ENCODE assay signal across 8 cellular contexts in genomic region chr17:40075216-40076100, GRCh38. TPM values are rescaled to one million over a fixed set of nuclear protein-coding genes. Genes with fewer than 3 reads are reported as not detected.
DNase-seq lines count a peak whose midpoint lies in the region; ATAC-seq and TF ChIP-seq lines count a peak whose summit lies in the region.

No MANE protein-coding gene starts in this region.

- no peaks in the 10 kb centered on the region; the same call in 2 of the 3 replicates for H3K36me3 Mint-ChIP-seq in GM23338 (ENCODE audit: low read depth)
- peaks cover 0 to 8% of the 10 kb centered on the region in 2 donors for H3K36me3 Mint-ChIP-seq in naive B cell

- H3K27me3 ChIP-seq in GM23338 (ENCODE audit: insufficient read depth), result no peaks in the 10 kb centered on the region
- no peaks in the 10 kb centered on the region for H3K27me3 ChIP-seq in esophagus (ENCODE audit: control insufficient read depth in 1 of 2, insufficient read depth in 2 of 2, low read length in 2 of 2)
- H3K27me3 ChIP-seq in subcutaneous abdominal adipose tissue (ENCODE audit: control insufficient read depth in 5 of 5, insufficient read depth in 4 of 5, low read length in 5 of 5), result no peaks in the 10 kb centered on the region

- H3K79me2 ChIP-seq in GM23338 (replicated peaks; ENCODE audit: insufficient read depth), result no peaks in the 10 kb centered on the region; the same call in 1 of the 2 replicates

- peak; percentile 79 for ATAC-seq in GM23338
- ATAC-seq in naive B cell (ENCODE audit: low read depth in 2 of 2), result peak; percentile 85 to 88
- ATAC-seq in HG03159 (IDR thresholded peaks at IDR 0.05; ENCODE audit: unreplicated experiment), result no peak

- TF ChIP-seq CTCF in GM23338 (conservative IDR thresholded peaks at IDR 0.05; ENCODE audit: low read depth in 2 of 2), result peak; percentile 91 to 92

- H2AFZ ChIP-seq in GM23338, result peak overlapping the region; percentile 63; the same call in 1 of the 2 replicates

- H3K4me1 Mint-ChIP-seq in GM23338 (peaks cover 54% of the 10 kb centered on the region), naive B cell (peaks cover 29 to 54% (median 32%) of the 10 kb centered on the region in 3 donors)

- H3K4me3 ChIP-seq in GM23338, result peak overlapping the region; percentile 39; the same call in 1 of the 2 replicates
- H3K4me3 ChIP-seq in esophagus (ENCODE audit: low read depth in 1 of 2, low read length in 2 of 2), result no peak overlapping the region
- peak overlapping the region; percentile 38 to 56 (median 51) for H3K4me3 ChIP-seq in subcutaneous abdominal adipose tissue (ENCODE audit: low read depth in 1 of 5, low read length in 5 of 5)

- H3K36me3 ChIP-seq in GM23338 (ENCODE audit: insufficient read depth), result no peaks in the 10 kb centered on the region
- peaks cover 0 to 10% of the 10 kb centered on the region in 2 donors for H3K36me3 ChIP-seq in esophagus (ENCODE audit: control insufficient read depth in 2 of 2, insufficient read depth in 2 of 2, low read length in 1 of 2)
- H3K36me3 ChIP-seq in subcutaneous abdominal adipose tissue (ENCODE audit: control insufficient read depth in 5 of 5, insufficient read depth in 5 of 5, low read length in 5 of 5), result peaks cover 0 to 49% (median 35%) of the 10 kb centered on the region in 5 donors

- H3K9me3 ChIP-seq in esophagus (ENCODE audit: control insufficient read depth in 2 of 2, insufficient read depth in 1 of 2, low read depth in 1 of 2, low read length in 1 of 2), result no peaks in the 10 kb centered on the region
- H3K9me3 ChIP-seq in subcutaneous abdominal adipose tissue (ENCODE audit: control insufficient read depth in 5 of 5, low read length in 5 of 5), result no peaks in the 10 kb centered on the region

- H3K4me2 ChIP-seq in GM23338, result peak overlapping the region; percentile 78

- peak; percentile 67 for DNase-seq in AG08396 (ENCODE audit: low spot score)
- DNase-seq in GM23338 (ENCODE audit: low spot score), result peak; percentile 88
- DNase-seq in NOMO-1 treated with DMSO at 0.1 percent for 48 hours (lab: John Stamatoyannopoulos, UW; ENCODE audit: unreplicated experiment), result peak; percentile 41
- DNase-seq in activated T-cell treated with anti-CD3 and anti-CD28 coated beads for 1 hour (ENCODE audit: low read depth), result peak; percentile 61
- DNase-seq in naive B cell, result peak; percentile 64

- peaks cover 42% of the 10 kb centered on the region for H3K4me1 ChIP-seq in GM23338 (ENCODE audit: insufficient read depth)
- peaks cover 28 to 39% of the 10 kb centered on the region in 2 donors for H3K4me1 ChIP-seq in esophagus (ENCODE audit: control insufficient read depth in 2 of 2, insufficient read depth in 2 of 2, low read length in 1 of 2)
- peaks cover 34 to 66% (median 65%) of the 10 kb centered on the region in 5 donors for H3K4me1 ChIP-seq in subcutaneous abdominal adipose tissue (ENCODE audit: control insufficient read depth in 5 of 5, insufficient read depth in 5 of 5, low read length in 5 of 5)

- H3K27me3 Mint-ChIP-seq in GM23338 (ENCODE audit: insufficient read depth, low read depth, poor library complexity), result peaks cover 16% of the 10 kb centered on the region
- no peaks in the 10 kb centered on the region for H3K27me3 Mint-ChIP-seq in naive B cell

- H3K9me3 Mint-ChIP-seq in GM23338 (no peaks in the 10 kb centered on the region), naive B cell (no peaks in the 10 kb centered on the region)

- H3K27ac ChIP-seq in GM23338 (ENCODE audit: low read depth) (peak overlapping the region; percentile 69; the same call in 1 of the 2 replicates), esophagus (ENCODE audit: low read depth in 2 of 2, low read length in 1 of 2) (peak overlapping the region; percentile 66 to 78), subcutaneous abdominal adipose tissue (ENCODE audit: low read depth, low read length) (peak overlapping the region; percentile 91)

- WGBS in esophagus, 2 donors, result 13 to 19% methylated on average over 15 of the region's 15 CpGs

- 0 out of 2 replicates have a peak, but pooled peaks cover 6% of the 10 kb centered on the region for H3F3A ChIP-seq in GM23338 (replicated peaks; ENCODE audit: low read depth)

- H4K20me1 ChIP-seq in GM23338 (replicated peaks; ENCODE audit: insufficient read depth), result no peaks in the 10 kb centered on the region

- H3K4me3 Mint-ChIP-seq in GM23338 (no peak overlapping the region), naive B cell (peak overlapping the region in 3 of 8 donors; percentile 16 to 61 (median 45))

- H3K9me2 ChIP-seq in GM23338 (ENCODE audit: insufficient read depth), result no peaks in the 10 kb centered on the region

- peak overlapping the region; percentile 91 for H3K27ac Mint-ChIP-seq in GM23338
- peak overlapping the region in 3 of 6 donors; percentile 35 to 93 (median 73) for H3K27ac Mint-ChIP-seq in naive B cell

- H3K9ac ChIP-seq in subcutaneous abdominal adipose tissue (ENCODE audit: low read length in 5 of 5), result peak overlapping the region; percentile 19 to 61 (median 41)

TF ChIP-seq in GM23338, 12 proteins besides CTCF, POLR2A, EP300 and RAD21 (continues in another document):
- TF ChIP-seq CREB1 (CRISPR knock-in tag; IDR thresholded peaks at IDR 0.05; ENCODE audit: low read depth) (no peak), JUNB (IDR thresholded peaks at IDR 0.05; ENCODE audit: unreplicated experiment) (no peak), EZH2phosphoT487 (IDR thresholded peaks at IDR 0.05; ENCODE audit: unreplicated experiment) (no peak), REST (IDR thresholded peaks at IDR 0.05; ENCODE audit: unreplicated experiment) (no peak), STAT1 (IDR thresholded peaks at IDR 0.05; ENCODE audit: unreplicated experiment) (no peak), POLR2AphosphoS5 (IDR thresholded peaks at IDR 0.05; ENCODE audit: low read depth) (no peak), ZNF114 (CRISPR knock-in tag; IDR thresholded peaks at IDR 0.05) (no peak), ZNF331 (CRISPR knock-in tag; IDR thresholded peaks at IDR 0.05; ENCODE audit: low read depth) (no peak), ETS1 (IDR thresholded peaks at IDR 0.05) (no peak), EZH2 (IDR thresholded peaks at IDR 0.05; ENCODE audit: low read depth, unreplicated experiment) (no peak), NANOG (IDR thresholded peaks at IDR 0.05; ENCODE audit: borderline replicate concordance) (no peak)

RNA-seq across cellular contexts. Expression of gene THRA, which starts 12.7 kb away (rescaled TPM):
- total RNA-seq in GM23338 (2014; rRNA removed; shearing (Covaris generic)), result 9.6 and 10.5 TPM in 2 replicates
- polyA plus RNA-seq in GM23338 (2016; fragmentation: Nextera tagmentation; extraction: Ambion mirVana) (3.4 and 3.6 TPM in 2 replicates), esophagus (10 to 100 TPM; 10.5 to 11.0 TPM), naive B cell (ENCODE audit: low read depth in 6 of 6) (1 to 10 TPM; 1.9 to 5.3 (median 4.7) TPM)

RNA-seq across cellular contexts. Expression of gene MED24, which starts 21.2 kb away (rescaled TPM):
- 88.9 and 95.1 TPM in 2 replicates for total RNA-seq in GM23338 (2014; rRNA removed; shearing (Covaris generic))
- 44.4 and 44.8 TPM in 2 replicates for polyA plus RNA-seq in GM23338 (2016; fragmentation: Nextera tagmentation; extraction: Ambion mirVana)
- polyA plus RNA-seq in esophagus, result 10 to 100 TPM; 37.7 to 43.7 TPM
- polyA plus RNA-seq in naive B cell (ENCODE audit: low read depth in 6 of 6), result 10 to 100 TPM; 44.9 to 58.9 (median 47.6) TPM

RNA-seq across cellular contexts. Expression of gene NR1D1, which starts 24.9 kb away (rescaled TPM):
- total RNA-seq in GM23338 (2014; rRNA removed; shearing (Covaris generic)), result 3.6 and 4.2 TPM in 2 replicates
- 3.1 and 3.3 TPM in 2 replicates for polyA plus RNA-seq in GM23338 (2016; fragmentation: Nextera tagmentation; extraction: Ambion mirVana)
- 10 to 100 TPM; 23.6 to 24.6 TPM for polyA plus RNA-seq in esophagus
- 1 to 10 TPM in 5 of 6 donors, not detected in 1; 1.1 to 2.9 (median 2.1) TPM for polyA plus RNA-seq in naive B cell (ENCODE audit: low read depth in 6 of 6)

RNA-seq across cellular contexts. Expression of gene MSL1, which starts 46.3 kb away (rescaled TPM):
- total RNA-seq in GM23338 (2014; rRNA removed; shearing (Covaris generic)), result 52.5 and 56.5 TPM in 2 replicates
- polyA plus RNA-seq in GM23338 (2016; fragmentation: Nextera tagmentation; extraction: Ambion mirVana) (14.3 and 16.2 TPM in 2 replicates), esophagus (10 to 100 TPM; 42.1 to 59.5 TPM), naive B cell (ENCODE audit: low read depth in 6 of 6) (10 to 100 TPM in 2 of 6 donors, 1 to 10 TPM in 4; 7.7 to 13.1 (median 9.2) TPM)

Comparison
In these comparisons a context has a peak if more than half of its experiments do, and no peak if none do; other contexts are left out.
1. H3K4me3 ChIP-seq: peak in GM23338 (single experiment) and subcutaneous abdominal adipose tissue (5 of 5); none in esophagus (0 of 2).
2. Peak in every context shown above with its lines, with median percentiles within 50 percentile points of each other: DNase-seq and H3K27ac ChIP-seq.